In the genomic region with DNA sequence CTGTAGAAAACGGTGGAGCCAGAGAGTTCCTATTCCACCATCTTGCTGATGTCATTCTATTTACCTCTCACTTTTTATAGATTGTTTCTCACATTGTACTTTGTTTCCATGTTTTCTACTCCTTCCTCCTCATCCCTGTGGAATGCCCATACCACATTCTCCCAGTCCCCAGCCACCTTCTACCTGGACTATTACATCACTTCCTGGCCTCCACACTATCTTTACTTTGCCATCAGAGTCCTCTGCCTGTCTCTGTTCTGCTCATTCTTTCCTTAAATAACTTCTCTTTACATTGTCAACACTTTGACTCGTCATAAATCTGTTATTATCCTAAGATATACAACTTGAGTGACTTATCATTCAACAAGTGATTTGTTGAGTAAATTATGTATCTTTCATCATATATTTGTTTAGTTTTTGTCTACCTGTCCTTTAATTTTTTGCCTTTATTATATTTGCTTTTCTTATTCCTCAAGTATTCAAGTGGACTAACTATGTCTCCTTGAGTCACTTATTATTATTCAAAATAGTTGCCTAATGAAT, we compare ENCODE assay signal across 14 cellular contexts.
DNase-seq lines count a peak whose midpoint lies in the region; TF ChIP-seq lines count a peak whose summit lies in the region.
"Had no signal": no experiment of that assay in that cellular context is flagged by ENCODE, and none has a peak within 500 bp of the region (broad histone marks: within the 10 kb centered on the region; RNA-seq: fewer than 3 reads in every experiment).

No MANE protein-coding gene starts in this region.

- no peak for TF ChIP-seq CTCF in endothelial cell (IDR thresholded peaks at IDR 0.05; ENCODE audit: unreplicated experiment)
- TF ChIP-seq CTCF in smooth muscle cell (IDR thresholded peaks at IDR 0.05; ENCODE audit: borderline replicate concordance, insufficient read depth, poor library complexity, severe bottlenecking) = no peak

- H3K27ac Mint-ChIP-seq in IgD-negative memory B cell (peak overlapping the region in 2 of 3 donors; percentile 17 to 80), endothelial cell (ENCODE audit: unreplicated experiment) (no peak overlapping the region)
- H3K27ac Mint-ChIP-seq: B cell; CD8-positive, alpha-beta T cell had no signal

- peak; percentile 41 for DNase-seq in DMS53 (lab: John Stamatoyannopoulos, UW)
- DNase-seq in endothelial cell (ENCODE audit: low spot score) = no peak
- no peak for DNase-seq in stimulated activated CD8-positive, alpha-beta memory T cell treated with anti-CD3 and anti-CD28 coated beads, Interleukin-4, amount 100 ng/mL, for 48 hours
- no peak for DNase-seq in Karpas-422
- no peak for DNase-seq in smooth muscle cell (lab: John Stamatoyannopoulos, UW; ENCODE audit: unreplicated experiment)
- DNase-seq: CD8-positive, alpha-beta T cell; DMS 273 treated with DMSO at 0.1 percent for 48 hours; DMS79; GDM1; GM23248 had no signal

- H3K9me3 Mint-ChIP-seq in IgD-negative memory B cell (peaks cover 6 to 23% (median 15%) of the 10 kb centered on the region in 3 donors), endothelial cell (ENCODE audit: unreplicated experiment) (no peaks in the 10 kb centered on the region)

- H3K36me3 Mint-ChIP-seq in IgD-negative memory B cell (no peaks in the 10 kb centered on the region), endothelial cell (ENCODE audit: low read depth, unreplicated experiment) (peaks cover 7% of the 10 kb centered on the region)
- H3K36me3 Mint-ChIP-seq: CD8-positive, alpha-beta T cell had no signal

- H3K27ac ChIP-seq in Karpas-422 (ENCODE audit: low read length) = no peak overlapping the region
- H3K27ac ChIP-seq in smooth muscle cell (ENCODE audit: low read depth) = no peak overlapping the region
- H3K27ac ChIP-seq: BLaER1 treated with 17β-estradiol and CSF1 and Interleukin-3, amounts not matched to agents 10 nM and 100 nM; GM23248 had no signal

- WGBS in smooth muscle cell (ENCODE audit: low lambda C conversion rate) = 76% methylated on average over 2 of the region's 2 CpGs

- no peak overlapping the region for H3K4me3 Mint-ChIP-seq in IgD-negative memory B cell
- H3K4me3 Mint-ChIP-seq in endothelial cell (ENCODE audit: unreplicated experiment) = peak overlapping the region; percentile 3
- H3K4me3 Mint-ChIP-seq: B cell; CD8-positive, alpha-beta T cell had no signal

- H3K27me3 Mint-ChIP-seq in IgD-negative memory B cell (no peaks in the 10 kb centered on the region), endothelial cell (ENCODE audit: unreplicated experiment) (peaks cover 2% of the 10 kb centered on the region)

- no peak overlapping the region for H3K4me3 ChIP-seq in Karpas-422 (ENCODE audit: low read length)
- no peak overlapping the region for H3K4me3 ChIP-seq in smooth muscle cell
- H3K4me3 ChIP-seq: BLaER1 treated with 17β-estradiol and CSF1 and Interleukin-3, amounts not matched to agents 10 nM and 100 nM; GM23248; HAP-1 had no signal

- no peaks in the 10 kb centered on the region for H3K36me3 ChIP-seq in Karpas-422 (ENCODE audit: insufficient read depth, low read length)
- no peaks in the 10 kb centered on the region for H3K36me3 ChIP-seq in smooth muscle cell (ENCODE audit: low read depth)
- H3K36me3 ChIP-seq: BLaER1 treated with 17β-estradiol and CSF1 and Interleukin-3, amounts not matched to agents 10 nM and 100 nM had no signal

- no peaks in the 10 kb centered on the region for H3K79me2 ChIP-seq in Karpas-422 (ENCODE audit: low read length)
- H3K79me2 ChIP-seq in smooth muscle cell (ENCODE audit: low read depth) = no peaks in the 10 kb centered on the region

- H3K4me2 ChIP-seq in Karpas-422 (ENCODE audit: low read depth, low read length, poor library complexity, severe bottlenecking) (no peak overlapping the region), smooth muscle cell (no peak overlapping the region)
- H3K4me2 ChIP-seq: BLaER1 treated with 17β-estradiol and CSF1 and Interleukin-3, amounts not matched to agents 10 nM and 100 nM had no signal

- no peaks in the 10 kb centered on the region for H3F3A ChIP-seq in smooth muscle cell (ENCODE audit: low read depth)

- H3K4me1 ChIP-seq in Karpas-422 (ENCODE audit: low read length) = no peaks in the 10 kb centered on the region
- H3K4me1 ChIP-seq in smooth muscle cell (ENCODE audit: low read depth) = no peaks in the 10 kb centered on the region
- H3K4me1 ChIP-seq: BLaER1 treated with 17β-estradiol and CSF1 and Interleukin-3, amounts not matched to agents 10 nM and 100 nM had no signal

- H4K20me1 ChIP-seq in Karpas-422 (ENCODE audit: insufficient read depth, low read depth, low read length) = no peaks in the 10 kb centered on the region
- H4K20me1 ChIP-seq in smooth muscle cell (ENCODE audit: low read depth) = no peaks in the 10 kb centered on the region
- H4K20me1 ChIP-seq: BLaER1 treated with 17β-estradiol and CSF1 and Interleukin-3, amounts not matched to agents 10 nM and 100 nM had no signal

- no peaks in the 10 kb centered on the region for H3K9me3 ChIP-seq in Karpas-422 (ENCODE audit: low read length)
- H3K9me3 ChIP-seq in smooth muscle cell (replicated peaks; ENCODE audit: low read depth) = no peaks in the 10 kb centered on the region
- H3K9me3 ChIP-seq: HAP-1 had no signal

- H3K27me3 ChIP-seq in Karpas-422 (ENCODE audit: low read length) (no peaks in the 10 kb centered on the region), smooth muscle cell (ENCODE audit: low read depth) (no peaks in the 10 kb centered on the region)
- H3K27me3 ChIP-seq: BLaER1 treated with 17β-estradiol and CSF1 and Interleukin-3, amounts not matched to agents 10 nM and 100 nM had no signal

- H2AFZ ChIP-seq in Karpas-422 (ENCODE audit: low read length) (no peak overlapping the region), smooth muscle cell (ENCODE audit: low read depth) (no peak overlapping the region)
- H2AFZ ChIP-seq: GM23248 had no signal

- no peaks in the 10 kb centered on the region for H3K9me2 ChIP-seq in Karpas-422 (replicated peaks; ENCODE audit: insufficient read depth, low read length)

- no peak overlapping the region for H3K9ac ChIP-seq in Karpas-422 (ENCODE audit: low read length)
- H3K9ac ChIP-seq in smooth muscle cell (ENCODE audit: low read depth) = no peak overlapping the region
- H3K9ac ChIP-seq: BLaER1 treated with 17β-estradiol and CSF1 and Interleukin-3, amounts not matched to agents 10 nM and 100 nM; GM23248 had no signal

- H3K4me1 Mint-ChIP-seq in IgD-negative memory B cell (no peaks in the 10 kb centered on the region), endothelial cell (ENCODE audit: unreplicated experiment) (peaks cover 2% of the 10 kb centered on the region)
- H3K4me1 Mint-ChIP-seq: B cell had no signal
